14 cellular contexts compared by ENCODE assay signal in the genomic region with DNA sequence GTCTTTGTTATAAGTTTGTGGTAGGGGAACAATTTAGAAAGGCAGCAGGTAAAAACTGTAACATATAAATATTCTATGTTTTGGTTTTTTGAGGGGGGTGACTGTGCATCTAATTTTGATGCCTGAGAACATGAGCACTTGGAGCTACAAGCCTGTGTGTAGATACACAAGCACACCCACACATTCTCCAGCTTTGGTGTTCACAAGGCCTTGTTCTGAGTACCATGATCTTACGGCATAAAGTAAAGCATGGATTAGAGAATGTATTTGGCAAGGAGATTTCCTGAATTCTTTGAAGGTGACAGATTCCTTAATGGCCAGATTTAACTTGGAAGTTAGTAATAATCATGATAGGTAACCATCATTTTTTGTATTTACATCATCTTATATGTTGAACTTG. TPM values are rescaled to one million over a fixed set of nuclear protein-coding genes. Genes with fewer than 3 reads are reported as not detected.
DNase-seq lines count a peak whose midpoint lies in the region; ATAC-seq and TF ChIP-seq lines count a peak whose summit lies in the region.
"Had no signal": no experiment of that assay in that cellular context is flagged by ENCODE, and none has a peak within 500 bp of the region (broad histone marks: within the 10 kb centered on the region; RNA-seq: fewer than 3 reads in every experiment).

No MANE protein-coding gene starts in this region.

- no peaks in the 10 kb centered on the region for H4K20me1 ChIP-seq in mammary epithelial cell (ENCODE audit: insufficient read depth, low read length)

- intact Hi-C loops in mammary epithelial cell (cut with micrococcal nuclease) (no loop called here), psoas muscle (cut with DNase I) (no loop called here)

- H3K27ac ChIP-seq in mammary epithelial cell (ENCODE audit: insufficient read depth, low read depth, low read length) (peak overlapping the region; percentile 3), psoas muscle (peak overlapping the region; percentile 74)
- H3K27ac ChIP-seq: 22Rv1, HL-60 had no signal

- H3K36me3 Mint-ChIP-seq in endothelial cell (ENCODE audit: low read depth, unreplicated experiment) = no peaks in the 10 kb centered on the region

- ATAC-seq in psoas muscle = no peak

- CTCF ChIA-PET in mammary epithelial cell (lab: Charles Lee; ENCODE audit: low non-redundant PET) = no interaction called here

- H3K4me1 ChIP-seq in mammary epithelial cell (ENCODE audit: insufficient read depth, low read length) = peaks cover 15% of the 10 kb centered on the region
- H3K4me1 ChIP-seq in psoas muscle = peaks cover 75% of the 10 kb centered on the region
- 0 out of 2 replicates have a peak, but pooled peaks cover 3% of the 10 kb centered on the region for H3K4me1 ChIP-seq in HAP-1

- WGBS in mammary epithelial cell (ENCODE audit: low coverage, missing lambda C conversion rate) = 54% methylated on average over 1 of the region's 1 CpG
- WGBS in psoas muscle, 3 donors = 31 to 62% (median 32%) methylated on average over 1 of the region's 1 CpG

- peaks cover 85% of the 10 kb centered on the region for H3K79me2 ChIP-seq in mammary epithelial cell (ENCODE audit: insufficient read depth, low read length)

- no peaks in the 10 kb centered on the region for H3K36me3 ChIP-seq in mammary epithelial cell (ENCODE audit: insufficient read depth, low read length)
- peaks cover 2 to 10% of the 10 kb centered on the region in 2 donors for H3K36me3 ChIP-seq in psoas muscle (ENCODE audit: insufficient read depth in 1 of 2, low read depth in 1 of 2)
- H3K36me3 ChIP-seq in HAP-1 (replicated peaks) = no peaks in the 10 kb centered on the region

- no peaks in the 10 kb centered on the region for H3K27me3 Mint-ChIP-seq in endothelial cell (ENCODE audit: unreplicated experiment)

- H3K4me2 ChIP-seq in mammary epithelial cell (ENCODE audit: insufficient read depth, low read depth, low read length) = no peak overlapping the region

- no peaks in the 10 kb centered on the region for H3K9me3 ChIP-seq in mammary epithelial cell (replicated peaks; ENCODE audit: insufficient read depth, low read length)
- H3K9me3 ChIP-seq in psoas muscle = no peaks in the 10 kb centered on the region
- no peaks in the 10 kb centered on the region for H3K9me3 ChIP-seq in HAP-1

- TF ChIP-seq CTCF in mammary epithelial cell (conservative IDR thresholded peaks at IDR 0.05 in 1 of 2, IDR thresholded peaks at IDR 0.05 in 1 of 2; ENCODE audit: extremely low read depth in 1 of 2, insufficient read depth in 1 of 2, low read depth in 1 of 2, low read length in 2 of 2) (no peak), psoas muscle (IDR thresholded peaks at IDR 0.05) (no peak), endothelial cell (IDR thresholded peaks at IDR 0.05; ENCODE audit: unreplicated experiment) (no peak)

- in situ Hi-C loops in mammary epithelial cell (cut with MboI; ENCODE audit: low sequenced_read_pairs in 2 of 2) = no loop called here
- in situ Hi-C loops in HAP-1 (cut with MboI; ENCODE audit: low sequenced_read_pairs) = no loop called here

- H3K4me3 ChIP-seq in mammary epithelial cell (replicated peaks in 1 of 3; ENCODE audit: insufficient read depth in 1 of 3, low read depth in 2 of 3, low read length in 3 of 3) = no peak overlapping the region
- no peak overlapping the region for H3K4me3 ChIP-seq in psoas muscle
- H3K4me3 ChIP-seq in HAP-1 = no peak overlapping the region
- H3K4me3 ChIP-seq: K562 had no signal

- H3K9ac ChIP-seq in mammary epithelial cell (ENCODE audit: insufficient read depth, low read length) = no peak overlapping the region

- H2AFZ ChIP-seq in mammary epithelial cell (ENCODE audit: low read depth, low read length) = no peak overlapping the region

- no peak overlapping the region for H3K27ac Mint-ChIP-seq in endothelial cell (ENCODE audit: unreplicated experiment)

- no TSS peak for BruUV-seq in mammary epithelial cell (replicated peaks; lab: Mats Ljungman, UMichigan)

- no peak overlapping the region for H3K4me3 Mint-ChIP-seq in endothelial cell (ENCODE audit: unreplicated experiment)

- dilution Hi-C loops in mammary epithelial cell (cut with HindIII; ENCODE audit: low sequenced_read_pairs) = no loop called here

- TF ChIP-seq POLR2A in erythroblast (IDR thresholded peaks at IDR 0.05; ENCODE audit: low read length) = no peak

- H3K27me3 ChIP-seq in mammary epithelial cell (ENCODE audit: insufficient read depth, low read length) (no peaks in the 10 kb centered on the region), psoas muscle (ENCODE audit: insufficient read depth in 3 of 3, low read length in 2 of 3) (no peaks in the 10 kb centered on the region), HAP-1 (ENCODE audit: low read depth) (no peaks in the 10 kb centered on the region)

- DNase-seq in DMS 273 (lab: John Stamatoyannopoulos, UW; ENCODE audit: unreplicated experiment) (peak; percentile 32), DMS 273 treated with DMSO at 0.1 percent for 48 hours (lab: John Stamatoyannopoulos, UW) (no peak), NCI-H226 (peak; percentile 55), mammary epithelial cell (no peak), psoas muscle (no peak), HAP-1 (ENCODE audit: low spot score in 2 of 2) (no peak), erythroblast (lab: John Stamatoyannopoulos, UW) (no peak), endothelial cell (ENCODE audit: low spot score) (no peak)
- DNase-seq: DMS153, NCI-H2107, SIG-M5 had no signal

- no peaks in the 10 kb centered on the region for H3K9me3 Mint-ChIP-seq in endothelial cell (ENCODE audit: unreplicated experiment)

- no peaks in the 10 kb centered on the region for H3K4me1 Mint-ChIP-seq in endothelial cell (ENCODE audit: unreplicated experiment)

RNA-seq across cellular contexts. Expression of gene MAP3K20, which starts 42.7 kb away (rescaled TPM):
- total RNA-seq in mammary epithelial cell = 100 to 1,000 TPM in 1 of 2 donors, 10 to 100 TPM in 1; 31.8 to 109 TPM
- 39.0 TPM for polyA plus RNA-seq in mammary epithelial cell
- polyA minus RNA-seq in mammary epithelial cell = 48.2 TPM
- total RNA-seq in psoas muscle = 100 to 1,000 TPM; 366 to 533 (median 468) TPM
- 100 to 1,000 TPM in 2 of 3 donors, 10 to 100 TPM in 1; 41.8 to 224 (median 112) TPM for polyA plus RNA-seq in psoas muscle
- total RNA-seq in endothelial cell (ENCODE audit: unreplicated experiment) = 11.8 TPM

Comparison
In these comparisons a context has a peak if more than half of its experiments do, and no peak if none do; other contexts are left out.
1. DNase-seq: peak in DMS 273 (single experiment) and NCI-H226 (single experiment); none in DMS 273 treated with DMSO at 0.1 percent for 48 hours (single experiment), mammary epithelial cell (single experiment), psoas muscle (0 of 2), HAP-1 (0 of 2), erythroblast (0 of 2) and endothelial cell (single experiment).